16 cellular contexts compared by ENCODE assay signal in the genomic region with DNA sequence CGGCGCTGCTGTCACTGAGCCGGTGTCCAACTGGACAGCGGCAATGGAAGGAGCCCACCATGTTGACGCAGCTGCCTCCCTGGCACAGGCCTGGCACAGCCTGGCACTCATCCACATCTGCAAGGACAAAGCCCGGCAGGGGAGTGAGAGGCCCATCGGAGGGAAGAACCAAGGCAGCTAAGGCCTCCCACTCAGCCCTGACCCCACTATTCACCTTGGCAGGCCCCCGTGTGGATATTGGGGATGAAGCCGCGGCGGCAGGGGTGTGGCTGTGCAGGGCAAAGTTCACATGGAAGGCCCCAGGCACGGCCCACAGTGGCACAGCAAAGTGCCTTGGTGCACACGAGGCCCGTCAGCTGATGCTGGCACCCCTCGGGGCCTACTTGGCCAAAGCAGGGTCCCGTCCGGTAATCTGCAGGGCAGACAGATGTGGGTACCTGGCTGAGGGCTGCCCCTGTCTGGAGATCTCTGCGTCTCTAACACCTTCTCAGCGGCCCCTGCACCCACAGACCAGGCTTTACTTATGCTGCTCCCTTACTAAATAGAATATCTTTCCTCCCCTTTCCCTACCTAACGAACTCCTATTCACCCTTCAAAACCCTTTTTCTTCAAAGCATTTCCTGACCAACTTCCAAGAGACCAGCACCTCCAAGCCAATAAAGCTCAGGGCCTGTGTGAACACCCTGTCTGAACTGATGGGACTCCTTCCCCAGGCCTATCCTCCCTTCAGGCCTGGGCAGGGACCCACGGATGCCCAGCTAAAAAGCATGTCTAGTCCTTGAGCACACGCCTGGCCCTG. TPM values are rescaled to one million over a fixed set of nuclear protein-coding genes. Genes with fewer than 3 reads are reported as not detected.
"Had no signal": no experiment of that assay in that cellular context is flagged by ENCODE, and none has a peak within 500 bp of the region (broad histone marks: within the 10 kb centered on the region; RNA-seq: fewer than 3 reads in every experiment).

No MANE protein-coding gene starts in this region.

- H3K27ac Mint-ChIP-seq: activated naive CD4-positive, alpha-beta T cell treated with anti-CD3 and anti-CD28 coated beads for 36 hours; activated T-helper 17 cell treated with anti-CD3 and anti-CD28 coated beads, Interleukin-2, amount 50 U/mL, for 72 hours had no signal

- H3K4me3 ChIP-seq: coronary artery, lung, stomach, thoracic aorta had no signal

- H3K9me3 ChIP-seq: stomach, thoracic aorta had no signal

- H3K9me3 Mint-ChIP-seq: activated naive CD4-positive, alpha-beta T cell treated with anti-CD3 and anti-CD28 coated beads for 36 hours; activated T-helper 17 cell treated with anti-CD3 and anti-CD28 coated beads, Interleukin-2, amount 50 U/mL, for 72 hours had no signal

- H3K4me1 Mint-ChIP-seq: activated T-helper 17 cell treated with anti-CD3 and anti-CD28 coated beads, Interleukin-2, amount 50 U/mL, for 72 hours had no signal

- H3K36me3 ChIP-seq: stomach, thoracic aorta had no signal

- H3K4me3 Mint-ChIP-seq: activated naive CD4-positive, alpha-beta T cell treated with anti-CD3 and anti-CD28 coated beads for 36 hours; activated T-helper 17 cell treated with anti-CD3 and anti-CD28 coated beads, Interleukin-2, amount 50 U/mL, for 72 hours had no signal

- DNase-seq: activated naive CD4-positive, alpha-beta T cell treated with anti-CD3 and anti-CD28 coated beads for 36 hours; central memory CD4-positive, alpha-beta T cell; effector memory CD4-positive, alpha-beta T cell; head of caudate nucleus; midbrain; stimulated activated CD4-positive, alpha-beta T cell treated with anti-CD3 and anti-CD28 coated beads, Interleukin-12 subunit alpha, Interleukin-12 subunit beta, amount 100 ng/mL, for 4 hours; stimulated activated CD4-positive, alpha-beta T cell treated with anti-CD3 and anti-CD28 coated beads, Interleukin-2, amount 100 ng/mL, for 24 hours; stomach had no signal

- ATAC-seq: activated T-helper 17 cell treated with anti-CD3 and anti-CD28 coated beads, Interleukin-2, amount 50 U/mL, for 72 hours had no signal

- H3K27ac ChIP-seq: coronary artery, epithelial cell of prostate, stomach, thoracic aorta had no signal

RNA-seq across cellular contexts. Expression of a gene that starts 7.5 kb away (rescaled TPM):
- total RNA-seq: activated naive CD4-positive, alpha-beta T cell treated with anti-CD3 and anti-CD28 coated beads for 36 hours; myocyte; thoracic aorta; ureter had no signal
- polyA plus RNA-seq: fibroblast of lung had no signal
